In genomic region chr1:111746614-111746999, GRCh38 we compare ENCODE assay signal across 7 cellular contexts.
"Had no signal": no experiment of that assay in that cellular context is flagged by ENCODE, and none has a peak within 500 bp of the region (broad histone marks: within the 10 kb centered on the region; RNA-seq: fewer than 3 reads in every experiment).

No MANE protein-coding gene starts in this region.

- H3K27me3 ChIP-seq: foreskin keratinocyte, ovary had no signal

- H3K4me1 ChIP-seq: foreskin keratinocyte, lower lobe of right lung had no signal

- H3K4me3 ChIP-seq: lower lobe of right lung, ovary, skin epidermis had no signal

- DNase-seq: activated naive CD8-positive, alpha-beta T cell treated with anti-CD3 and anti-CD28 coated beads, Interleukin-2, amount 10 ng/mL, durations not matched to agents 7 days and 5 days; cortex of kidney; lower lobe of right lung; midbrain had no signal

- H3K36me3 ChIP-seq: lower lobe of right lung, ovary had no signal

- H3K27ac ChIP-seq: foreskin keratinocyte, lower lobe of right lung, ovary, skin epidermis had no signal

- H3K9me3 ChIP-seq: lower lobe of right lung, ovary had no signal
